28 cellular contexts compared by ENCODE assay signal in the genomic region with DNA sequence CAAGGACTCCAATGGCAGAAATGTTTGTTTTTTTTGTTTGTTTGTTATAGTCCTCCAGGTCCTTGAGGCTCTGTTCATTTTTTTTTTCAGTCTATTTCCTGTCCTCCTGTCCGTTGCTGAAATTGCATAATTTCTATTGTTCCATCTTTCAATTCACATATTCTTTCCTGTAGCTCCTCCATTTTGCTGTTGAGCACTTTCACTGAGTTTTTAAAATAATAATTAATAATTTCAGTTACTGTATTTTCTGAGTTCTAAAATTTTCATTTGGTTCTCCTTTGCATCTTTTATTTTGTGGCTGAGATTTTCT.
"Had no signal": no experiment of that assay in that cellular context is flagged by ENCODE, and none has a peak within 500 bp of the region (broad histone marks: within the 10 kb centered on the region; RNA-seq: fewer than 3 reads in every experiment).

No MANE protein-coding gene starts in this region.

- H3K4me1 ChIP-seq: adrenal gland, foreskin keratinocyte, gastrocnemius medialis, heart left ventricle had no signal

- H3K27ac ChIP-seq: adrenal gland, body of pancreas, epithelial cell of prostate, foreskin keratinocyte, gastrocnemius medialis, heart left ventricle had no signal

- FAIRE-seq: endometrium, endothelial cell of umbilical vein had no signal

- H3K4me3 ChIP-seq: adrenal gland, body of pancreas, gastrocnemius medialis, heart left ventricle had no signal

- ATAC-seq: activated CD4-positive, alpha-beta T cell treated with anti-CD3 and anti-CD28 coated beads for 36 hours; activated CD8-positive, alpha-beta memory T cell treated with anti-CD3 and anti-CD28 coated beads, Interleukin-2, amount 10 ng/mL, durations not matched to agents 7 days and 5 days; activated CD8-positive, alpha-beta T cell treated with anti-CD3 and anti-CD28 coated beads, Interleukin-2, amount 10 ng/mL, durations not matched to agents 7 days and 5 days; activated naive CD8-positive, alpha-beta T cell treated with anti-CD3 and anti-CD28 coated beads, Interleukin-2, amount 50 U/mL, for 24 hours; body of pancreas; foreskin keratinocyte; gastrocnemius medialis; heart left ventricle had no signal

- H3K27me3 ChIP-seq: adrenal gland, body of pancreas, foreskin keratinocyte, gastrocnemius medialis, heart left ventricle had no signal

- H3K9me3 ChIP-seq: adrenal gland, body of pancreas, gastrocnemius medialis had no signal

- DNase-seq: activated CD4-positive, alpha-beta memory T cell treated with anti-CD3 and anti-CD28 coated beads for 36 hours; activated CD4-positive, alpha-beta T cell treated with anti-CD3 and anti-CD28 coated beads for 36 hours; activated CD4-positive, alpha-beta T cell treated with anti-CD3 and anti-CD28 coated beads, Interleukin-2, amount 10 ng/mL, durations not matched to agents 24 days and 14 days; activated CD4-positive, CD25-positive, alpha-beta regulatory T cell; activated CD4-positive, CD25-positive, alpha-beta regulatory T cell treated with anti-CD3 and anti-CD28 coated beads, Interleukin-2, amount 50 U/mL, for 72 hours; activated CD8-positive, alpha-beta memory T cell treated with anti-CD3 and anti-CD28 coated beads, Interleukin-2, amount 10 ng/mL, durations not matched to agents 7 days and 5 days; activated CD8-positive, alpha-beta memory T cell treated with anti-CD3 and anti-CD28 coated beads, Interleukin-2, amount 50 U/mL, for 4 hours; activated CD8-positive, alpha-beta T cell treated with anti-CD3 and anti-CD28 coated beads, Interleukin-2, amount 10 ng/mL, durations not matched to agents 7 days and 5 days; activated effector memory CD4-positive, alpha-beta T cell treated with anti-CD3 and anti-CD28 coated beads, Interleukin-2, amount 50 U/mL, for 16 hours; activated naive CD4-positive, alpha-beta T cell treated with anti-CD3 and anti-CD28 coated beads for 36 hours; activated naive CD8-positive, alpha-beta T cell treated with anti-CD3 and anti-CD28 coated beads for 36 hours; activated naive CD8-positive, alpha-beta T cell treated with anti-CD3 and anti-CD28 coated beads, Interleukin-2, amount 50 U/mL, for 24 hours; activated T-cell treated with anti-CD3 and anti-CD28 coated beads, Interleukin-2, amount 50 U/mL, for 1 hour; activated T-cell treated with anti-CD3 and anti-CD28 coated beads, Interleukin-2, amount 50 U/mL, for 48 hours; adrenal gland; amygdala; aorta; body of pancreas; caudate nucleus; effector CD8-positive, alpha-beta T cell; foreskin keratinocyte; gastrocnemius medialis; glutamatergic neuron; heart left ventricle; T-helper 2 cell had no signal

- H3K36me3 ChIP-seq: adrenal gland, gastrocnemius medialis, heart left ventricle had no signal
